ENCODE assay signal across 21 cellular contexts in genomic region chr1:17743028-17743706, GRCh38. TPM values are rescaled to one million over a fixed set of nuclear protein-coding genes. Genes with fewer than 3 reads are reported as not detected.
"Had no signal": no experiment of that assay in that cellular context is flagged by ENCODE, and none has a peak within 500 bp of the region (broad histone marks: within the 10 kb centered on the region; RNA-seq: fewer than 3 reads in every experiment).

No MANE protein-coding gene starts in this region.

- H3K27ac ChIP-seq: dorsolateral prefrontal cortex, gastroesophageal sphincter, ovary had no signal

- H3K27ac Mint-ChIP-seq: immature natural killer cell; naive thymus-derived CD8-positive, alpha-beta T cell had no signal

- H3K9me3 ChIP-seq: gastroesophageal sphincter, mucosa of descending colon, ovary had no signal

- DNase-seq: cortex of kidney; dorsolateral prefrontal cortex; effector CD8-positive, alpha-beta T cell; glutamatergic neuron; immature natural killer cell; mucosa of descending colon; naive thymus-derived CD8-positive, alpha-beta T cell; small intestine; stimulated activated CD4-positive, alpha-beta T cell treated with anti-CD3 and anti-CD28 coated beads, Interleukin-12 subunit alpha, Interleukin-12 subunit beta, amount 100 ng/mL, for 4 hours; stimulated activated naive CD4-positive, alpha-beta T cell; trophoblast cell had no signal

- H3K27me3 ChIP-seq: ovary had no signal

- ATAC-seq: gastroesophageal sphincter; mucosa of descending colon; naive thymus-derived CD8-positive, alpha-beta T cell had no signal

- H3K4me3 ChIP-seq: dorsolateral prefrontal cortex, gastroesophageal sphincter, mucosa of descending colon, ovary had no signal

- H3K4me3 Mint-ChIP-seq: immature natural killer cell; naive thymus-derived CD8-positive, alpha-beta T cell; neural crest cell had no signal

- H3K4me1 Mint-ChIP-seq: immature natural killer cell; naive thymus-derived CD8-positive, alpha-beta T cell had no signal

- H3K36me3 ChIP-seq: gastroesophageal sphincter, ovary had no signal

- H3K9me3 Mint-ChIP-seq: immature natural killer cell, neural crest cell had no signal

- H3K36me3 Mint-ChIP-seq: immature natural killer cell; naive thymus-derived CD8-positive, alpha-beta T cell had no signal

RNA-seq across cellular contexts. Expression of gene ACTL8, which starts 12.0 kb away (rescaled TPM):
- total RNA-seq: gastroesophageal sphincter; liver; lung microvascular endothelial cell; mesenteric fat pad; naive thymus-derived CD8-positive, alpha-beta T cell; neural crest cell; ovary; posterior vena cava; right cardiac atrium; urinary bladder had no signal
- polyA plus RNA-seq: immature natural killer cell; keratinocyte; liver; naive thymus-derived CD8-positive, alpha-beta T cell; right cardiac atrium; urinary bladder had no signal
